Comparison of ENCODE assay signal across 8 cellular contexts in the genomic region with DNA sequence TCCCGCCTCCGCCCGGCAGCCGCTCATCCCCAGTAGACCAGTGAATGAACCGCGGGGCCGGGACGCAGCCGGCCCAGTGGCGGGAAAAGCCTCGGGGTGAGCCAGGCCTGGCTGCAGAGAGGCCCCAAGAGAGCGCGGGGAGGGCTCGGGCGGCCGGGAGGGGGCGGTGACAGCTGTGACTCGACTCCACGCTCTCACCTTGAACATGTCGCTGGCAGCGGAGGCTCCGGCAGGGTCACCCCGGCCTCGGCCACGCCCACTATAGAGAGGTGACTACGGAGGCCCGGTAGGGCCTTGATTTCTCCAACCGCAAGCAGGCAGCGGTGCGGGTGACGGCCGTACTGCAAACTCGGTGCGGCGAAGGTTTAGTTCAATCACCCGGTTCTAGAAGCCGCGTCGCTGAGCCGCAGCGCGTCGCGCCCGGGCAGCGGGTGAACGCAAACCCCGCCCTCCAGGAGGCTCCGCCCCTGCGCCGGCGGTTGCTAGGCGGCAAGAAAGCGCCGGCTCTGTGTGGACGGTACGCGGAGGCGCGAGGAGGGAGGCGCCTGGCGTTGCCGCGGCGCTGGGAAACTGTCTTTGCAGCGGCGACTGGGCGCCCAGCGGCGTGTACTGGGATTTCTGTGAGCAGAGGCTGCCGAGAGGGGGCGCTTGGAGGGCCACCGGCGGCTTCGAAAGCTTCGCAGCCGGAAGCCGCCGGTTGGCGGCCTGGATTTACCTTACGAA. TPM values are rescaled to one million over a fixed set of nuclear protein-coding genes. Genes with fewer than 3 reads are reported as not detected.
A peak's percentile ranks its signal among the peaks of the same experiment; 100 is the strongest.
DNase-seq lines count a peak whose midpoint lies in the region; ATAC-seq, FAIRE-seq and TF ChIP-seq lines count a peak whose summit lies in the region.

Gene APOO (minus strand): TSS at position 443 of the 723 bp plus-strand sequence. CDS start 236 bp downstream, at position 207.
A gene with protein sequence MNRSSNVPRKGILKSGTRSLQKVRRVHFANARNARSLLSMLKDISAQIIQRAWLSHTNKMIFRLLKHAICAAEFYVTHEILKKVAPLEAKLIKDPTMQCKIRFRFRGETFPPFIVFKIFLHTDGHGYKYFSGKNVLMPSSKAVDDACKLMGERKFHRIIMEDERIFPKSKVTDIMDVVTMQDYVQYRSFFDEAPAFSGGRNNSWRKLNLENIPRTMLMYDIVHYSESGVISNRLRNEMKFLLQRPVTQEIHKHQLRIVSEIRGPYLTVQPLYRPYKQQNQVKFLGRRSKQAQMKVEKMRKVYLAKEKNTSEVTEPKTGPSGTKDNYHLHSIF (plus strand): TSS at position 511 of the 723 bp plus-strand sequence. CDS start 2,297 bp downstream, outside the sequence.

- H3K4me1 ChIP-seq in HepG2 (ENCODE audit: insufficient read depth, low read length): peaks cover 29% of the 10 kb centered on the region

- FAIRE-seq in HepG2 (lab: Jason Lieb, UNC): peak; percentile 28

- H3K79me2 ChIP-seq in HepG2 (ENCODE audit: insufficient read depth, low read length): peaks cover 2% of the 10 kb centered on the region

- peak within 1 kb of the TSS; percentile 76 for H3K4me2 ChIP-seq in HepG2 (ENCODE audit: low read depth, low read length)

- CTCF ChIA-PET in HepG2 (lab: Yijun Ruan, JAX; ENCODE audit: low intra/inter-chr PET ratio, low total read pairs): interaction anchor here (0.9 kb wide), 1 partner anchor 213 kb away, joined by 3 read pairs; no protein-coding TSS in a partner anchor

- in situ Hi-C loops in HepG2 (cut with HindIII; ENCODE audit: extremely low pct_ligation_motif_present, low pct_unique_long_range_greater_than_20kb): no loop called here

- no peaks in the 10 kb centered on the region for H3K36me3 ChIP-seq in HepG2 (replicated peaks in 1 of 2; ENCODE audit: control insufficient read depth in 1 of 2, insufficient read depth in 2 of 2, low read length in 2 of 2)

- H3K4me3 ChIP-seq in coronary artery: peak within 1 kb of the TSS; percentile 73
- peak within 1 kb of the TSS; percentile 65 to 75 (median 69) for H3K4me3 ChIP-seq in HepG2 (replicated peaks in 1 of 3; ENCODE audit: insufficient read depth in 1 of 3, low read depth in 2 of 3, low read length in 3 of 3)

- peak within 1 kb of the TSS; percentile 92 for H2AFZ ChIP-seq in HepG2 (ENCODE audit: low read length)

- TF ChIP-seq CTCF in coronary artery (IDR thresholded peaks at IDR 0.05): peak; percentile 50
- peak; percentile 76 for TF ChIP-seq CTCF in HepG2 (CRISPR knock-in tag; IDR thresholded peaks at IDR 0.05)

- TF ChIP-seq RAD21 in HepG2 (CRISPR knock-in tag; IDR thresholded peaks at IDR 0.05): peak; percentile 41

- peaks cover 17% of the 10 kb centered on the region for H3K4me1 Mint-ChIP-seq in activated CD4-positive, alpha-beta T cell treated with anti-CD3 and anti-CD28 coated beads, Interleukin-2, amount 10 ng/mL, durations not matched to agents 24 days and 14 days

- H3K27ac ChIP-seq in coronary artery: peak within 1 kb of the TSS; percentile 66 to 90
- peak within 1 kb of the TSS; percentile 86 for H3K27ac ChIP-seq in HepG2 (ENCODE audit: extremely low read length, insufficient read depth, low read length)

- H3K9me3 Mint-ChIP-seq in activated CD4-positive, alpha-beta T cell treated with anti-CD3 and anti-CD28 coated beads, Interleukin-2, amount 10 ng/mL, durations not matched to agents 24 days and 14 days: no peaks in the 10 kb centered on the region

- no TSS peak for BruUV-seq in HepG2 (replicated peaks; lab: Mats Ljungman, UMichigan)

- no peaks in the 10 kb centered on the region for H3K9me3 ChIP-seq in HepG2 (ENCODE audit: low read length)

- peak; percentile 18 to 93 (median 76) for DNase-seq in C1 segment of cervical spinal cord (lab: John Stamatoyannopoulos, UW)
- DNase-seq in NCI-H524 treated with DMSO at 0.1 percent for 48 hours (lab: John Stamatoyannopoulos, UW): peak; percentile 83
- peak; percentile 97 for DNase-seq in activated CD4-positive, alpha-beta T cell treated with anti-CD3 and anti-CD28 coated beads, Interleukin-2, amount 10 ng/mL, durations not matched to agents 24 days and 14 days
- peak; percentile 91 for DNase-seq in coronary artery (ENCODE audit: low spot score)
- DNase-seq in HepG2 (ENCODE audit: low spot score): peak; percentile 81
- peak; percentile 88 for DNase-seq in stimulated activated CD4-positive, alpha-beta T cell treated with anti-CD3 and anti-CD28 coated beads, Interleukin-4, amount 100 ng/mL, for 24 hours

- ATAC-seq in GM19324 (IDR thresholded peaks at IDR 0.05; ENCODE audit: low FRiP score, unreplicated experiment) (peak; percentile 97), HG03460 (IDR thresholded peaks at IDR 0.05; ENCODE audit: unreplicated experiment) (peak; percentile 90), HepG2 (peak; percentile 96)

- H3K36me3 Mint-ChIP-seq in activated CD4-positive, alpha-beta T cell treated with anti-CD3 and anti-CD28 coated beads, Interleukin-2, amount 10 ng/mL, durations not matched to agents 24 days and 14 days (ENCODE audit: low read depth): peaks cover 4% of the 10 kb centered on the region

- intact Hi-C loops in activated CD4-positive, alpha-beta T cell treated with anti-CD3 and anti-CD28 coated beads, Interleukin-2, amount 10 ng/mL, durations not matched to agents 24 days and 14 days (cut with micrococcal nuclease): loop anchor here (1.0 to 5.0 kb wide), 6 partner anchors 46 to 245 kb away; partner anchors contain the start of genes EIF2S3 and SAT1
- intact Hi-C loops in HepG2 (cut with micrococcal nuclease; ENCODE audit: unreplicated experiment): loop anchor here (1.0 to 2.0 kb wide), 2 partner anchors 117 to 147 kb away; partner anchors contain the start of gene EIF2S3

- no peaks in the 10 kb centered on the region for H3K27me3 ChIP-seq in HepG2 (ENCODE audit: control insufficient read depth in 1 of 2, insufficient read depth in 2 of 2, low read length in 2 of 2)

- no peak for TF ChIP-seq EP300 in HepG2 (IDR thresholded peaks at IDR 0.05; ENCODE audit: low read depth in 2 of 2, low read length in 2 of 2)
- no peak for TF ChIP-seq EP300 in HepG2 (CRISPR knock-in tag; IDR thresholded peaks at IDR 0.05; ENCODE audit: borderline replicate concordance)

- H3K9ac ChIP-seq in HepG2 (ENCODE audit: insufficient read depth, low read depth, low read length): peak within 1 kb of the TSS; percentile 74

- TF ChIP-seq POLR2A in HepG2 (IDR thresholded peaks at IDR 0.05; ENCODE audit: insufficient read depth in 1 of 2, low read depth in 2 of 2, low read length in 2 of 2): peak in 1 of 2 experiments; percentile 40; a peak in 1 of 4 replicates

- no peaks in the 10 kb centered on the region for H3K27me3 Mint-ChIP-seq in activated CD4-positive, alpha-beta T cell treated with anti-CD3 and anti-CD28 coated beads, Interleukin-2, amount 10 ng/mL, durations not matched to agents 24 days and 14 days

- peak within 1 kb of the TSS; percentile 88 for H3K27ac Mint-ChIP-seq in activated CD4-positive, alpha-beta T cell treated with anti-CD3 and anti-CD28 coated beads, Interleukin-2, amount 10 ng/mL, durations not matched to agents 24 days and 14 days

- H4K20me1 ChIP-seq in HepG2 (ENCODE audit: insufficient read depth, low read length): no peaks in the 10 kb centered on the region

- 0% methylated on average over 1 of the region's 81 CpGs for WGBS in HepG2 (ENCODE audit: low lambda C conversion rate)

- POLR2A ChIA-PET in HepG2 (lab: Yijun Ruan, JAX): interaction anchor here (0.9 to 2.2 kb wide), 6 partner anchors 118 to 165 kb away, joined by 3 to 8 read pairs (median 6); partner anchors contain the start of genes ACOT9, EIF2S3 and SAT1

- peak within 1 kb of the TSS; percentile 82 for H3K4me3 Mint-ChIP-seq in activated CD4-positive, alpha-beta T cell treated with anti-CD3 and anti-CD28 coated beads, Interleukin-2, amount 10 ng/mL, durations not matched to agents 24 days and 14 days

RNA-seq across cellular contexts. Expression of gene APOO, which starts in this region (rescaled TPM):
- total RNA-seq in activated CD4-positive, alpha-beta T cell treated with anti-CD3 and anti-CD28 coated beads, Interleukin-2, amount 10 ng/mL, durations not matched to agents 24 days and 14 days: 27.1 and 33.7 TPM in 2 replicates
- total RNA-seq in HepG2 (2016; rRNA removed; fragmentation: Illumina TruSeq; extraction: Trizol): 22.1 and 27.8 TPM in 2 replicates
- total RNA-seq in HepG2 (2016; cell fraction: cytosol; rRNA removed; fragmentation: Illumina TruSeq; extraction: Trizol; ENCODE audit: low read depth): 6.1 and 11.7 TPM in 2 replicates
- 18.2 and 21.4 TPM in 2 replicates for total RNA-seq in HepG2 (2016; cell fraction: insoluble cytoplasmic fraction; rRNA removed; fragmentation: Illumina TruSeq; extraction: Trizol)
- 11.4 and 12.0 TPM in 2 replicates for total RNA-seq in HepG2 (2016; cell fraction: membrane; rRNA removed; fragmentation: Illumina TruSeq; extraction: Trizol)
- 11.2 and 13.5 TPM in 2 replicates for total RNA-seq in HepG2 (2016; cell fraction: nucleus; rRNA removed; fragmentation: Illumina TruSeq; extraction: Trizol)
- polyA plus RNA-seq in HepG2 (2011; rRNA removed): 9.7 and 9.9 TPM in 2 replicates
- 6.1 and 8.9 TPM in 2 replicates for polyA plus RNA-seq in HepG2 (2011; cell fraction: cytosol; rRNA removed)
- 1.6 and 2.5 TPM in 2 replicates for polyA plus RNA-seq in HepG2 (2011; cell fraction: nucleus; rRNA removed)
- 9.8 and 14.9 TPM in 2 replicates for polyA plus RNA-seq in HepG2 (2012)
- polyA plus RNA-seq in HepG2 (2016; cell fraction: cytosol; fragmentation: Illumina TruSeq; extraction: Trizol; ENCODE audit: low read depth): 5.3 and 7.4 TPM in 2 replicates
- polyA plus RNA-seq in HepG2 (2016; cell fraction: insoluble cytoplasmic fraction; fragmentation: Illumina TruSeq; extraction: Trizol; ENCODE audit: low read depth): 23.0 and 23.5 TPM in 2 replicates
- 8.0 and 10.7 TPM in 2 replicates for polyA plus RNA-seq in HepG2 (2016; cell fraction: membrane; fragmentation: Illumina TruSeq; extraction: Trizol; ENCODE audit: low read depth)
- 14.6 and 17.4 TPM in 2 replicates for polyA plus RNA-seq in HepG2 (2016; cell fraction: nucleus; fragmentation: Illumina TruSeq; extraction: Trizol; ENCODE audit: insufficient read depth, low read depth)
- 1.3 and 10.9 TPM in 2 replicates for polyA minus RNA-seq in HepG2 (2011; rRNA and poly(A)+ RNA removed; ENCODE audit: low replicate concordance)
- 2.9 and 3.3 TPM in 2 replicates for polyA minus RNA-seq in HepG2 (2011; cell fraction: cytosol; rRNA and poly(A)+ RNA removed)
- polyA minus RNA-seq in HepG2 (2011; cell fraction: nucleus; rRNA and poly(A)+ RNA removed): 2.1 and 3.2 TPM in 2 replicates

RNA-seq across cellular contexts. Expression of the second gene that starts in this region (rescaled TPM):
- total RNA-seq in activated CD4-positive, alpha-beta T cell treated with anti-CD3 and anti-CD28 coated beads, Interleukin-2, amount 10 ng/mL, durations not matched to agents 24 days and 14 days: not detected in 2 replicates
- not detected in 2 replicates for total RNA-seq in HepG2 (2016; rRNA removed; fragmentation: Illumina TruSeq; extraction: Trizol)
- not detected in 2 replicates for total RNA-seq in HepG2 (2016; cell fraction: cytosol; rRNA removed; fragmentation: Illumina TruSeq; extraction: Trizol; ENCODE audit: low read depth)
- not detected in 2 replicates for total RNA-seq in HepG2 (2016; cell fraction: insoluble cytoplasmic fraction; rRNA removed; fragmentation: Illumina TruSeq; extraction: Trizol)
- not detected in 2 replicates for total RNA-seq in HepG2 (2016; cell fraction: membrane; rRNA removed; fragmentation: Illumina TruSeq; extraction: Trizol)
- total RNA-seq in HepG2 (2016; cell fraction: nucleus; rRNA removed; fragmentation: Illumina TruSeq; extraction: Trizol): not detected in 2 replicates
- not detected in 2 replicates for polyA plus RNA-seq in HepG2 (2011; rRNA removed)
- not detected in 2 replicates for polyA plus RNA-seq in HepG2 (2011; cell fraction: cytosol; rRNA removed)
- not detected in 2 replicates for polyA plus RNA-seq in HepG2 (2011; cell fraction: nucleus; rRNA removed)
- polyA plus RNA-seq in HepG2 (2012): not detected in 2 replicates
- polyA plus RNA-seq in HepG2 (2016; cell fraction: cytosol; fragmentation: Illumina TruSeq; extraction: Trizol; ENCODE audit: low read depth): not detected in 2 replicates
- polyA plus RNA-seq in HepG2 (2016; cell fraction: insoluble cytoplasmic fraction; fragmentation: Illumina TruSeq; extraction: Trizol; ENCODE audit: low read depth): not detected in 2 replicates
- polyA plus RNA-seq in HepG2 (2016; cell fraction: membrane; fragmentation: Illumina TruSeq; extraction: Trizol; ENCODE audit: low read depth): not detected in 2 replicates
- not detected in 2 replicates for polyA plus RNA-seq in HepG2 (2016; cell fraction: nucleus; fragmentation: Illumina TruSeq; extraction: Trizol; ENCODE audit: insufficient read depth, low read depth)
- not detected in 2 replicates for polyA minus RNA-seq in HepG2 (2011; rRNA and poly(A)+ RNA removed; ENCODE audit: low replicate concordance)
- not detected in 2 replicates for polyA minus RNA-seq in HepG2 (2011; cell fraction: cytosol; rRNA and poly(A)+ RNA removed)
- polyA minus RNA-seq in HepG2 (2011; cell fraction: nucleus; rRNA and poly(A)+ RNA removed): not detected in 2 replicates

Comparison
In these comparisons a context has a peak if more than half of its experiments do, and no peak if none do; other contexts are left out.
1. Peak in every context shown above with its lines: DNase-seq, ATAC-seq, H3K4me3 ChIP-seq and H3K27ac ChIP-seq.